In the genomic region with DNA sequence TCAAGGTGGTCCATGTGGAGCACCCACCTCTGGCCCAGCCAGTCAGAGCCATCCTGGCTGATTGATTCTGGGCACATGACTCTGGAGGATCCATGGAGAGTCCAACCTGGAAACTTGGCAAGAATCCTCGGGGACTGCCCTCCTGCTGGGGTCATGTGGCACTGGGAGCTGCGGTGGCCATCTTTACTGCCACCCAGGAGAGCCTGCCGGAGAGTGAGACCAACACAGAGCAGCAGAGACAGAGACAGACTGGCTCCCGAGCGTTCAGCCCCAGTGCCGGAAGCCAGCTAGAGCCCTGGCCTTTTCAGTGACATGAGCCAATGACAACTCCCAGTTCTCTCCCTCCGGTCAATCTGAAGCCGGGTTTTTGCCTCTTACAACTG, we compare ENCODE assay signal across 31 cellular contexts. TPM values are rescaled to one million over a fixed set of nuclear protein-coding genes. Genes with fewer than 3 reads are reported as not detected.
"Had no signal": no experiment of that assay in that cellular context is flagged by ENCODE, and none has a peak within 500 bp of the region (broad histone marks: within the 10 kb centered on the region; RNA-seq: fewer than 3 reads in every experiment).

No MANE protein-coding gene starts in this region.

- ATAC-seq: activated CD8-positive, alpha-beta T cell treated with anti-CD3 and anti-CD28 coated beads, Interleukin-2, amount 10 ng/mL, durations not matched to agents 7 days and 5 days; effector memory CD8-positive, alpha-beta T cell; esophagus mucosa; left ventricle myocardium superior; natural killer cell; psoas muscle had no signal

- H3K36me3 Mint-ChIP-seq: activated naive CD8-positive, alpha-beta T cell treated with anti-CD3 and anti-CD28 coated beads, Interleukin-2, amount 10 ng/mL, durations not matched to agents 7 days and 5 days; immature natural killer cell; natural killer cell had no signal

- H3K27ac Mint-ChIP-seq: activated B cell treated with CpG ODN at 0.5 μM for 24 hours; activated CD4-positive, alpha-beta T cell treated with anti-CD3 and anti-CD28 coated beads, Interleukin-2, amount 10 ng/mL, durations not matched to agents 24 days and 14 days; activated CD8-positive, alpha-beta T cell treated with anti-CD3 and anti-CD28 coated beads, Interleukin-2, amount 10 ng/mL, durations not matched to agents 7 days and 5 days; activated naive CD4-positive, alpha-beta T cell treated with anti-CD3 and anti-CD28 coated beads for 36 hours; activated naive CD8-positive, alpha-beta T cell treated with anti-CD3 and anti-CD28 coated beads, Interleukin-2, amount 10 ng/mL, durations not matched to agents 7 days and 5 days; effector memory CD8-positive, alpha-beta T cell; immature natural killer cell; mesothelial cell of epicardium; natural killer cell; T-helper 1 cell treated with Interleukin-12 subunit alpha and Interleukin-12 subunit beta and Interleukin-4 antibody, amounts not matched to agents 30 μg/mL and 1 μg/mL, for 36 hours had no signal

- H3K36me3 ChIP-seq: breast epithelium, pancreas, right atrium auricular region, thyroid gland had no signal

- DNase-seq: activated B cell treated with CpG ODN at 0.5 μM for 24 hours; activated CD8-positive, alpha-beta T cell treated with anti-CD3 and anti-CD28 coated beads, Interleukin-2, amount 10 ng/mL, durations not matched to agents 7 days and 5 days; activated naive CD4-positive, alpha-beta T cell treated with anti-CD3 and anti-CD28 coated beads for 36 hours; activated naive CD8-positive, alpha-beta T cell treated with anti-CD3 and anti-CD28 coated beads, Interleukin-2, amount 10 ng/mL, durations not matched to agents 7 days and 5 days; activated T-cell treated with anti-CD3 and anti-CD28 coated beads, Interleukin-2, amount 50 U/mL, for 48 hours; amniotic stem cell; effector memory CD8-positive, alpha-beta T cell; glutamatergic neuron; immature natural killer cell; left ventricle myocardium superior; natural killer cell; psoas muscle; stimulated activated CD4-positive, alpha-beta T cell treated with anti-CD3 and anti-CD28 coated beads, Interleukin-4, amount 100 ng/mL, for 24 hours; stimulated activated naive CD4-positive, alpha-beta T cell treated with Interleukin-2 at 50 U/mL for 16 hours; T1000; thyroid gland had no signal

- H2AFZ ChIP-seq: hepatocyte had no signal

- FAIRE-seq: colon, endothelial cell of umbilical vein, frontal cortex, pancreas, urothelium cell line had no signal

- H3K9me3 Mint-ChIP-seq: activated B cell treated with CpG ODN at 0.5 μM for 24 hours; activated CD4-positive, alpha-beta T cell treated with anti-CD3 and anti-CD28 coated beads, Interleukin-2, amount 10 ng/mL, durations not matched to agents 24 days and 14 days; activated naive CD4-positive, alpha-beta T cell treated with anti-CD3 and anti-CD28 coated beads for 36 hours; activated naive CD8-positive, alpha-beta T cell treated with anti-CD3 and anti-CD28 coated beads, Interleukin-2, amount 10 ng/mL, durations not matched to agents 7 days and 5 days; central memory CD8-positive, alpha-beta T cell; effector memory CD8-positive, alpha-beta T cell; natural killer cell; T-helper 1 cell treated with Interleukin-12 subunit alpha and Interleukin-12 subunit beta and Interleukin-4 antibody, amounts not matched to agents 30 μg/mL and 1 μg/mL, for 36 hours had no signal

- H3K79me2 ChIP-seq: hepatocyte had no signal

- H3K4me3 Mint-ChIP-seq: activated B cell treated with CpG ODN at 0.5 μM for 24 hours; activated CD4-positive, alpha-beta T cell treated with anti-CD3 and anti-CD28 coated beads, Interleukin-2, amount 10 ng/mL, durations not matched to agents 24 days and 14 days; activated CD8-positive, alpha-beta T cell treated with anti-CD3 and anti-CD28 coated beads, Interleukin-2, amount 10 ng/mL, durations not matched to agents 7 days and 5 days; activated naive CD4-positive, alpha-beta T cell treated with anti-CD3 and anti-CD28 coated beads for 36 hours; activated naive CD8-positive, alpha-beta T cell treated with anti-CD3 and anti-CD28 coated beads, Interleukin-2, amount 10 ng/mL, durations not matched to agents 7 days and 5 days; central memory CD8-positive, alpha-beta T cell; effector memory CD8-positive, alpha-beta T cell; immature natural killer cell; mesothelial cell of epicardium; natural killer cell; T-helper 1 cell treated with Interleukin-12 subunit alpha and Interleukin-12 subunit beta and Interleukin-4 antibody, amounts not matched to agents 30 μg/mL and 1 μg/mL, for 36 hours had no signal

- H3K9me3 ChIP-seq: breast epithelium, pancreas, psoas muscle, right atrium auricular region, thyroid gland had no signal

- H3K4me1 ChIP-seq: breast epithelium, pancreas, psoas muscle, right atrium auricular region, thyroid gland had no signal

- H3K27ac ChIP-seq: breast epithelium, hepatocyte, pancreas, psoas muscle, right atrium auricular region, thyroid gland had no signal

- H3K4me3 ChIP-seq: breast epithelium, hepatocyte, pancreas, psoas muscle, right atrium auricular region, thyroid gland had no signal

- H3K27me3 ChIP-seq: pancreas, right atrium auricular region, thyroid gland had no signal

- H3K4me1 Mint-ChIP-seq: activated B cell treated with CpG ODN at 0.5 μM for 24 hours; activated CD4-positive, alpha-beta T cell treated with anti-CD3 and anti-CD28 coated beads, Interleukin-2, amount 10 ng/mL, durations not matched to agents 24 days and 14 days; activated naive CD8-positive, alpha-beta T cell treated with anti-CD3 and anti-CD28 coated beads, Interleukin-2, amount 10 ng/mL, durations not matched to agents 7 days and 5 days; central memory CD8-positive, alpha-beta T cell; immature natural killer cell; mesothelial cell of epicardium; natural killer cell had no signal

- H3K4me2 ChIP-seq: hepatocyte had no signal

RNA-seq across cellular contexts. Expression of gene GATA2, which starts 11.5 kb away (rescaled TPM):
- total RNA-seq: activated B cell treated with CpG ODN at 0.5 μM for 24 hours; activated CD4-positive, alpha-beta T cell treated with anti-CD3 and anti-CD28 coated beads, Interleukin-2, amount 10 ng/mL, durations not matched to agents 24 days and 14 days; activated CD8-positive, alpha-beta T cell treated with anti-CD3 and anti-CD28 coated beads, Interleukin-2, amount 10 ng/mL, durations not matched to agents 7 days and 5 days; activated naive CD8-positive, alpha-beta T cell treated with anti-CD3 and anti-CD28 coated beads, Interleukin-2, amount 10 ng/mL, durations not matched to agents 7 days and 5 days; mammary epithelial cell had no signal

RNA-seq across cellular contexts. Expression of gene DNAJB8, which starts 37.8 kb away (rescaled TPM):
- total RNA-seq: activated B cell treated with CpG ODN at 0.5 μM for 24 hours; activated CD4-positive, alpha-beta T cell treated with anti-CD3 and anti-CD28 coated beads, Interleukin-2, amount 10 ng/mL, durations not matched to agents 24 days and 14 days; activated CD8-positive, alpha-beta T cell treated with anti-CD3 and anti-CD28 coated beads, Interleukin-2, amount 10 ng/mL, durations not matched to agents 7 days and 5 days; activated naive CD4-positive, alpha-beta T cell treated with anti-CD3 and anti-CD28 coated beads for 36 hours; activated naive CD8-positive, alpha-beta T cell treated with anti-CD3 and anti-CD28 coated beads, Interleukin-2, amount 10 ng/mL, durations not matched to agents 7 days and 5 days; breast epithelium; dermis microvascular lymphatic vessel endothelial cell; endothelial cell of umbilical vein; esophagus mucosa; frontal cortex; hepatocyte; left ventricle myocardium superior; mammary epithelial cell; mesothelial cell of epicardium; natural killer cell; pancreas; psoas muscle; right atrium auricular region; thyroid gland had no signal
- polyA plus RNA-seq: endothelial cell of umbilical vein, hepatocyte, immature natural killer cell, mammary epithelial cell, pancreas, psoas muscle had no signal
